Comparison of ENCODE assay signal across 8 cellular contexts in genomic region chr12:66087365-66087943, GRCh38. TPM values are rescaled to one million over a fixed set of nuclear protein-coding genes. Genes with fewer than 3 reads are reported as not detected.
DNase-seq lines count a peak whose midpoint lies in the region; ATAC-seq and TF ChIP-seq lines count a peak whose summit lies in the region.

No MANE protein-coding gene starts in this region.

- POLR2A ChIA-PET in activated B cell treated with CpG ODN at 0.5 μM for 24 hours (lab: Charles Lee) = interaction anchor here (0.7 kb wide), 1 partner anchor 82 kb away, joined by 4 read pairs; the partner anchor contains the start of gene TMBIM4

- intact Hi-C loops in activated B cell treated with CpG ODN at 0.5 μM for 24 hours (cut with micrococcal nuclease) = loop anchor here (1.0 to 5.0 kb wide), 3 partner anchors 531 to 1196 kb away; no protein-coding TSS in a partner anchor

- peak; percentile 81 for ATAC-seq in HG02642 (IDR thresholded peaks at IDR 0.05; ENCODE audit: poor library complexity, unreplicated experiment)
- ATAC-seq in activated B cell treated with CpG ODN at 0.5 μM for 24 hours (ENCODE audit: low read depth) = peak; percentile 49
- peak; percentile 67 to 72 for ATAC-seq in stimulated activated naive B cell treated with anti-CD40 and anti-IgM and Interleukin-4, amounts not matched to agents 10 μg/mL and 1 μg/mL and 100 μg/mL, for 72 hours (replicated peaks)

- H3K4me1 Mint-ChIP-seq in activated B cell treated with CpG ODN at 0.5 μM for 24 hours = peaks cover under 1% of the 10 kb centered on the region
- H3K4me1 Mint-ChIP-seq in stimulated activated naive B cell treated with anti-CD40 and anti-IgM and Interleukin-4, amounts not matched to agents 10 μg/mL and 1 μg/mL and 100 μg/mL, for 72 hours = peaks cover 0 to under 1% of the 10 kb centered on the region in 2 donors

- no peak overlapping the region for H3K27ac Mint-ChIP-seq in activated B cell treated with CpG ODN at 0.5 μM for 24 hours
- no peak overlapping the region for H3K27ac Mint-ChIP-seq in stimulated activated naive B cell treated with anti-CD40 and anti-IgM and Interleukin-4, amounts not matched to agents 10 μg/mL and 1 μg/mL and 100 μg/mL, for 72 hours

- peaks cover 15% of the 10 kb centered on the region for H3K27me3 Mint-ChIP-seq in activated B cell treated with CpG ODN at 0.5 μM for 24 hours
- peaks cover 5 to 6% of the 10 kb centered on the region in 2 donors for H3K27me3 Mint-ChIP-seq in stimulated activated naive B cell treated with anti-CD40 and anti-IgM and Interleukin-4, amounts not matched to agents 10 μg/mL and 1 μg/mL and 100 μg/mL, for 72 hours

- peak; percentile 46 for DNase-seq in NCI-H2196 (lab: John Stamatoyannopoulos, UW; ENCODE audit: unreplicated experiment)
- DNase-seq in NCI-H2196 treated with DMSO at 0.1 percent for 48 hours (lab: John Stamatoyannopoulos, UW; ENCODE audit: unreplicated experiment) = no peak
- peak; percentile 5 for DNase-seq in NCI-H2029 treated with DMSO at 0.1 percent for 48 hours (lab: John Stamatoyannopoulos, UW)
- DNase-seq in activated B cell treated with CpG ODN at 0.5 μM for 24 hours = no peak
- peak; percentile 23 for DNase-seq in effector CD4-positive, alpha-beta T cell
- DNase-seq in lung microvascular endothelial cell (ENCODE audit: low read depth in 2 of 2) = peak; percentile 78 to 81
- DNase-seq in stimulated activated naive B cell treated with anti-CD40 and anti-IgM and Interleukin-4, amounts not matched to agents 10 μg/mL and 1 μg/mL and 100 μg/mL, for 72 hours = peak; percentile 32

- CTCF ChIA-PET in activated B cell treated with CpG ODN at 0.5 μM for 24 hours (lab: Charles Lee) = interaction anchor here (0.6 to 1.4 kb wide), 2 partner anchors 1194 to 1196 kb away, joined by 3 to 7 read pairs; no protein-coding TSS in a partner anchor

- H3K4me3 Mint-ChIP-seq in activated B cell treated with CpG ODN at 0.5 μM for 24 hours = no peak overlapping the region
- H3K4me3 Mint-ChIP-seq in stimulated activated naive B cell treated with anti-CD40 and anti-IgM and Interleukin-4, amounts not matched to agents 10 μg/mL and 1 μg/mL and 100 μg/mL, for 72 hours = no peak overlapping the region

- peaks cover 2% of the 10 kb centered on the region for H3K9me3 Mint-ChIP-seq in activated B cell treated with CpG ODN at 0.5 μM for 24 hours
- peaks cover 5% of the 10 kb centered on the region in 2 donors for H3K9me3 Mint-ChIP-seq in stimulated activated naive B cell treated with anti-CD40 and anti-IgM and Interleukin-4, amounts not matched to agents 10 μg/mL and 1 μg/mL and 100 μg/mL, for 72 hours

- no peak for TF ChIP-seq CTCF in activated B cell treated with CpG ODN at 0.5 μM for 24 hours (IDR thresholded peaks at IDR 0.05)

- no peaks in the 10 kb centered on the region for H3K36me3 Mint-ChIP-seq in activated B cell treated with CpG ODN at 0.5 μM for 24 hours (ENCODE audit: low read depth)
- no peaks in the 10 kb centered on the region for H3K36me3 Mint-ChIP-seq in stimulated activated naive B cell treated with anti-CD40 and anti-IgM and Interleukin-4, amounts not matched to agents 10 μg/mL and 1 μg/mL and 100 μg/mL, for 72 hours

RNA-seq across cellular contexts. Expression of gene LLPH, which starts 43.1 kb away (rescaled TPM):
- total RNA-seq in activated B cell treated with CpG ODN at 0.5 μM for 24 hours = 29.5 and 35.5 TPM in 2 replicates
- 2.2 and 2.4 TPM in 2 replicates for total RNA-seq in lung microvascular endothelial cell

Comparison
In these comparisons a context has a peak if more than half of its experiments do, and no peak if none do; other contexts are left out.
1. DNase-seq: peak in NCI-H2196 (single experiment), NCI-H2029 treated with DMSO at 0.1 percent for 48 hours (single experiment), effector CD4-positive, alpha-beta T cell (single experiment), lung microvascular endothelial cell (2 of 2) and stimulated activated naive B cell treated with anti-CD40 and anti-IgM and Interleukin-4, amounts not matched to agents 10 μg/mL and 1 μg/mL and 100 μg/mL, for 72 hours (single experiment); none in NCI-H2196 treated with DMSO at 0.1 percent for 48 hours (single experiment) and activated B cell treated with CpG ODN at 0.5 μM for 24 hours (single experiment).
2. Peak in every context shown above with its lines, with median percentiles within 50 percentile points of each other: ATAC-seq.